Comparison of ENCODE assay signal across 25 cellular contexts in the genomic region with DNA sequence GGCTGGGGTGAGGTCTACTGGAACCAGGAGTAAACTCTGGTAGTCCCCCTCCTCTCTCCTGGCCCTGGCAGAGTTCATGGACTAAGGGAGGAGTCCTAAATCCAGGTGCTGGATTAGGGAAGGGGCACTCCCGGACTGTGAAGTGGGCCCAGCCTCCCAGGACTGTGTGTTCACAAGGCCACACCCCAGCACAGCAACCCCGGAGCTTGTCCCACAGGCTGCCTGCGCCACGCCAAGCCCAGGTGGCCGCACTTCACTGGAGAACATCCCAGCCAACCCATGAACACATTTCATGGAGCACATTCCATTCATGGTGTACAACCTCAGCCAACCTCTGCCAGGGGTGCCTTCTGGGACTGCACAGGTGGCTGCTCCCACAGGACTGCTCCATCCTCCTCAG. TPM values are rescaled to one million over a fixed set of nuclear protein-coding genes. Genes with fewer than 3 reads are reported as not detected.
"Had no signal": no experiment of that assay in that cellular context is flagged by ENCODE, and none has a peak within 500 bp of the region (broad histone marks: within the 10 kb centered on the region; RNA-seq: fewer than 3 reads in every experiment).

No MANE protein-coding gene starts in this region.

- H3K27ac ChIP-seq: ascending aorta, SJCRH30 had no signal

- H3K36me3 ChIP-seq: SJCRH30 had no signal

- H3K27me3 ChIP-seq: ascending aorta, body of pancreas had no signal

- ATAC-seq: activated CD4-positive, CD25-positive, alpha-beta regulatory T cell treated with anti-CD3 and anti-CD28 coated beads, Interleukin-2, amount 50 U/mL, for 24 hours; activated CD8-positive, alpha-beta T cell treated with anti-CD3 and anti-CD28 coated beads, Interleukin-2, amount 10 ng/mL, durations not matched to agents 7 days and 5 days; activated naive CD4-positive, alpha-beta T cell treated with anti-CD3 and anti-CD28 coated beads, Interleukin-2, amount 50 U/mL, for 72 hours; activated naive CD8-positive, alpha-beta T cell treated with anti-CD3 and anti-CD28 coated beads, Interleukin-2, amount 50 U/mL, for 24 hours; activated T-cell treated with anti-CD3 and anti-CD28 coated beads, Interleukin-2, amount 50 U/mL, for 4 hours; body of pancreas had no signal

- H3K4me3 ChIP-seq: ascending aorta, body of pancreas, SJCRH30 had no signal

- H3K4me2 ChIP-seq: SK-N-SH had no signal

- H3K4me1 ChIP-seq: ascending aorta, SJCRH30 had no signal

- DNase-seq: activated CD4-positive, alpha-beta T cell treated with anti-CD3 and anti-CD28 coated beads for 48 hours; activated CD4-positive, alpha-beta T cell treated with anti-CD3 and anti-CD28 coated beads, Interleukin-2, amount 50 U/mL, for 4 hours; activated CD8-positive, alpha-beta T cell treated with anti-CD3 and anti-CD28 coated beads, Interleukin-2, amount 10 ng/mL, durations not matched to agents 7 days and 5 days; activated effector memory CD4-positive, alpha-beta T cell treated with anti-CD3 and anti-CD28 coated beads, Interleukin-2, amount 50 U/mL, for 16 hours; activated naive CD4-positive, alpha-beta T cell treated with Interleukin-2 at 50 U/mL for 16 hours; activated naive CD8-positive, alpha-beta T cell treated with anti-CD3 and anti-CD28 coated beads, Interleukin-2, amount 50 U/mL, for 24 hours; activated T-cell treated with anti-CD3 and anti-CD28 coated beads, Interleukin-2, amount 50 U/mL, for 4 hours; amniotic stem cell; KG1; NCI-H1048; NCI-H146; NCI-H187 treated with DMSO at 0.1 percent for 48 hours; NCI-H2081 treated with DMSO at 0.1 percent for 48 hours; NCI-H446; NCI-H524; Right ventricle myocardium superior; RPMI8226; SJCRH30; SK-N-SH had no signal

- H3K9me2 ChIP-seq: SK-N-SH had no signal

- H3K9me3 ChIP-seq: ascending aorta, body of pancreas, SJCRH30, SK-N-SH had no signal

RNA-seq across cellular contexts. Expression of a gene that starts 8.2 kb away (rescaled TPM):
- total RNA-seq: activated CD8-positive, alpha-beta T cell treated with anti-CD3 and anti-CD28 coated beads, Interleukin-2, amount 10 ng/mL, durations not matched to agents 7 days and 5 days; activated naive CD4-positive, alpha-beta T cell treated with anti-CD3 and anti-CD28 coated beads, Interleukin-2, amount 50 U/mL, for 72 hours; T-helper 1 cell treated with Interleukin-12 subunit alpha and Interleukin-12 subunit beta and Interleukin-4 antibody, amounts not matched to agents 30 ng/mL and 1 ng/mL, for 36 hours had no signal
- polyA plus RNA-seq: IgD-negative memory B cell had no signal
